In genomic region chr2:43059183-43059897, GRCh38 we compare ENCODE assay signal across 8 cellular contexts.
A peak's percentile ranks its signal among the peaks of the same experiment; 100 is the strongest.
DNase-seq lines count a peak whose midpoint lies in the region; ATAC-seq and TF ChIP-seq lines count a peak whose summit lies in the region.

No MANE protein-coding gene starts in this region.

- TF ChIP-seq CTCF in AG10803 (conservative IDR thresholded peaks at IDR 0.05; ENCODE audit: low read length) (no peak), lower leg skin (IDR thresholded peaks at IDR 0.05) (no peak)

- peak; percentile 63 for ATAC-seq in GM21576 (IDR thresholded peaks at IDR 0.05; ENCODE audit: unreplicated experiment)

- WGBS in lower leg skin, 2 donors: 44 to 62% methylated on average over 12 of the region's 12 CpGs

- no peak overlapping the region for H3K4me3 ChIP-seq in AG10803 (ENCODE audit: low read length)
- H3K4me3 ChIP-seq in lower leg skin (ENCODE audit: low read depth, poor library complexity, severe bottlenecking): no peak overlapping the region

- no peak for TF ChIP-seq POLR2A in lower leg skin (IDR thresholded peaks at IDR 0.05)

- intact Hi-C loops in lower leg skin (cut with DNase I; ENCODE audit: low total_unique reads): no loop called here

- peak; percentile 97 for DNase-seq in AG10803 (ENCODE audit: low read depth)
- DNase-seq in NCI-H1436 (lab: John Stamatoyannopoulos, UW): peak; percentile 14
- DNase-seq in activated CD4-positive, alpha-beta T cell treated with anti-CD3 and anti-CD28 coated beads for 24 hours (ENCODE audit: low read depth in 2 of 2): peak; percentile 32 to 49
- peak; percentile 38 for DNase-seq in cerebellar cortex (ENCODE audit: low spot score)
- DNase-seq in lower leg skin (ENCODE audit: low spot score in 2 of 2): peak; percentile 75 to 90
- peak; percentile 46 to 48 for DNase-seq in stimulated activated CD8-positive, alpha-beta memory T cell treated with anti-CD3 and anti-CD28 coated beads, Interleukin-2, amount 100 ng/mL, for 48 hours (ENCODE audit: low read depth in 2 of 2)
- DNase-seq in NCI-H128 (lab: John Stamatoyannopoulos, UW; ENCODE audit: unreplicated experiment): no peak
